Comparison of ENCODE assay signal across 8 cellular contexts in the genomic region with DNA sequence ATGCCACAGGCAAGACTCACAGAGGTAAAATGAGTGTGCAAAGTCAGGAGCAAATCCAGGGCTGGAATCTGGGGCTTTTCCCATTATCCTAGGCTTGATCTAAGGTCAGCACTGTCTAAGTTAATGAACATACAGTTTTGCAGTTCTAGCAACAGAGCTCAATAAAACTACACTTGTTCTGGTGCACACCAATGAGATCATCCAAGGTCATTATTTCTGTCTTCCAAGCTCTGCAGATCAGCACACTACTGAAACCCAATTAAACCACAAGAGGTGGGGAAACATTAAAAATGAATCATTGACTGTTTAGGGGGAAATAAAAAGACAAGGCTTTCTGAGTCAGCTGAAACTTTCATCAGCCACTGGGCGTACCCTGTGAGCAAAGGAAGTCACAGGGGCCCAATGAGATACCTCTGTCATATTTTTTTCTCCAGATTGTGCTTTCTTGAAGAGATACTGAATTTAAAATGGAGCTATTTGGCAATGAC.
DNase-seq lines count a peak whose midpoint lies in the region; ATAC-seq and TF ChIP-seq lines count a peak whose summit lies in the region.

No MANE protein-coding gene starts in this region.

- POLR2A ChIA-PET in A673 (lab: Charles Lee; ENCODE audit: low non-redundant PET), result interaction anchor here (0.6 kb wide), 1 partner anchor 13 kb away, joined by 4 read pairs; no protein-coding TSS in a partner anchor

- H3K9me3 Mint-ChIP-seq in glutamatergic neuron (ENCODE audit: unreplicated experiment), result peaks cover 13% of the 10 kb centered on the region

- H3K27me3 ChIP-seq in A673 (replicated peaks; ENCODE audit: insufficient read depth, low read depth, low read length, poor library complexity) (no peaks in the 10 kb centered on the region), RWPE2 (ENCODE audit: insufficient read depth, poor library complexity, severe bottlenecking) (no peaks in the 10 kb centered on the region), vagina (no peaks in the 10 kb centered on the region)

- peaks cover 9% of the 10 kb centered on the region for H3K27me3 Mint-ChIP-seq in glutamatergic neuron (ENCODE audit: unreplicated experiment)

- H3K4me1 ChIP-seq in A673 (ENCODE audit: insufficient read depth, low read length, poor library complexity, severe bottlenecking) (peaks cover 55% of the 10 kb centered on the region), RWPE2 (ENCODE audit: insufficient read depth, poor library complexity, severe bottlenecking) (peaks cover 55% of the 10 kb centered on the region), vagina (peaks cover 56% of the 10 kb centered on the region)

- TF ChIP-seq CTCF in A673 (conservative IDR thresholded peaks at IDR 0.05; ENCODE audit: low read depth, low read length) (no peak), RWPE2 (IDR thresholded peaks at IDR 0.05; ENCODE audit: poor library complexity, severe bottlenecking) (no peak), glutamatergic neuron (IDR thresholded peaks at IDR 0.05; ENCODE audit: partially characterized antibody, unreplicated experiment) (no peak), vagina (IDR thresholded peaks at IDR 0.05) (no peak)

- H3K27ac ChIP-seq in A673 (ENCODE audit: low read depth, low read length, poor library complexity, severe bottlenecking) (no peak overlapping the region), RWPE2 (ENCODE audit: poor library complexity, severe bottlenecking) (peak overlapping the region; percentile 98), vagina (peak overlapping the region; percentile 15)

- peaks cover 60% of the 10 kb centered on the region for H3K4me1 Mint-ChIP-seq in glutamatergic neuron (ENCODE audit: low read depth, unreplicated experiment)

- peak overlapping the region; percentile 94 for H3K27ac Mint-ChIP-seq in glutamatergic neuron (ENCODE audit: unreplicated experiment)

- no peaks in the 10 kb centered on the region for H3K9me3 ChIP-seq in A673 (ENCODE audit: low read depth, low read length, poor library complexity, severe bottlenecking)
- peaks cover 3% of the 10 kb centered on the region for H3K9me3 ChIP-seq in RWPE2 (ENCODE audit: severe bottlenecking)
- no peaks in the 10 kb centered on the region for H3K9me3 ChIP-seq in vagina

- H3K36me3 ChIP-seq in A673 (ENCODE audit: insufficient read depth, low read length, poor library complexity, severe bottlenecking), result no peaks in the 10 kb centered on the region
- H3K36me3 ChIP-seq in RWPE2 (ENCODE audit: low read depth), result no peaks in the 10 kb centered on the region
- H3K36me3 ChIP-seq in vagina, result no peaks in the 10 kb centered on the region

- DNase-seq in A673 (ENCODE audit: low spot score) (peak; percentile 83), RWPE2 (ENCODE audit: low spot score) (peak; percentile 81), glutamatergic neuron (no peak), vagina (ENCODE audit: extremely low spot score in 2 of 2) (no peak), posterior cingulate gyrus (no peak), COR-L47 (lab: John Stamatoyannopoulos, UW) (no peak)

- peaks cover 4% of the 10 kb centered on the region for H3K36me3 Mint-ChIP-seq in glutamatergic neuron (ENCODE audit: unreplicated experiment)

- ATAC-seq in GM18517 (IDR thresholded peaks at IDR 0.05; ENCODE audit: unreplicated experiment) (peak; percentile 53), HG03039 (IDR thresholded peaks at IDR 0.05; ENCODE audit: unreplicated experiment) (peak; percentile 30), RWPE2 (ENCODE audit: low read depth) (peak; percentile 77)

- H3K4me3 ChIP-seq in A673 (ENCODE audit: low read depth, low read length, poor library complexity, severe bottlenecking) (no peak overlapping the region), RWPE2 (ENCODE audit: severe bottlenecking) (no peak overlapping the region), vagina (no peak overlapping the region)

- BruUV-seq in A673 (replicated peaks; lab: Mats Ljungman, UMichigan), result no TSS peak

- CTCF ChIA-PET in A673 (lab: Charles Lee), result no interaction called here

- peak overlapping the region; percentile 17 for H3K4me3 Mint-ChIP-seq in glutamatergic neuron (ENCODE audit: unreplicated experiment)

- intact Hi-C loops in A673 (cut with micrococcal nuclease; ENCODE audit: unreplicated experiment), result no loop called here
- intact Hi-C loops in vagina (cut with DNase I), result no loop called here
- intact Hi-C loops in posterior cingulate gyrus (cut with DNase I), result no loop called here

- no peak for TF ChIP-seq POLR2A in vagina (IDR thresholded peaks at IDR 0.05)

Comparison
In these comparisons a context has a peak if more than half of its experiments do, and no peak if none do; other contexts are left out.
1. DNase-seq: peak in A673 (single experiment) and RWPE2 (single experiment); none in glutamatergic neuron (single experiment), vagina (0 of 2), posterior cingulate gyrus (0 of 10) and COR-L47 (single experiment).
2. Peak in every context shown above with its lines, with median percentiles within 50 percentile points of each other: ATAC-seq.